ENCODE assay signal across 10 cellular contexts in genomic region chr11:64747961-64748715, GRCh38. TPM values are rescaled to one million over a fixed set of nuclear protein-coding genes. Genes with fewer than 3 reads are reported as not detected.
DNase-seq lines count a peak whose midpoint lies in the region; ATAC-seq and TF ChIP-seq lines count a peak whose summit lies in the region.
"Had no signal": no experiment of that assay in that cellular context is flagged by ENCODE, and none has a peak within 500 bp of the region (broad histone marks: within the 10 kb centered on the region; RNA-seq: fewer than 3 reads in every experiment).

No MANE protein-coding gene starts in this region.

- peaks cover 0 to 1% (median 0%) of the 10 kb centered on the region in 8 donors for H3K9me3 Mint-ChIP-seq in CD4-positive, alpha-beta memory T cell
- H3K9me3 Mint-ChIP-seq in activated T-cell treated with anti-CD3 and anti-CD28 coated beads, Interleukin-2, amount 50 U/mL, for 72 hours: no peaks in the 10 kb centered on the region
- H3K9me3 Mint-ChIP-seq: stimulated activated naive B cell treated with anti-CD40 and anti-IgM and Interleukin-4, amounts not matched to agents 10 μg/mL and 1 μg/mL and 100 μg/mL, for 72 hours had no signal

- CTCF ChIA-PET in CD4-positive, alpha-beta memory T cell (lab: Charles Lee; ENCODE audit: partially characterized antibody): interaction anchor here (0.5 to 10.2 kb wide), 4 partner anchors 9 to 28 kb away, joined by 3 to 135 read pairs (median 4); partner anchors contain the start of gene PYGM

- H3K27ac ChIP-seq in CD4-positive, alpha-beta memory T cell (ENCODE audit: low read depth, low read length): no peak overlapping the region
- peak overlapping the region; percentile 92 to 99 (median 96) for H3K27ac ChIP-seq in esophagus muscularis mucosa (replicated peaks in 1 of 4)
- no peak overlapping the region for H3K27ac ChIP-seq in psoas muscle

- H3K4me1 Mint-ChIP-seq in CD4-positive, alpha-beta memory T cell: peaks cover 20 to 56% (median 36%) of the 10 kb centered on the region in 4 donors
- H3K4me1 Mint-ChIP-seq in activated T-cell treated with anti-CD3 and anti-CD28 coated beads, Interleukin-2, amount 50 U/mL, for 72 hours (ENCODE audit: low read depth): peaks cover 15% of the 10 kb centered on the region

- 83% methylated on average over 15 of the region's 15 CpGs for WGBS in esophagus muscularis mucosa
- WGBS in psoas muscle, 3 donors: 57 to 79% (median 66%) methylated on average over 15 of the region's 15 CpGs

- POLR2A ChIA-PET in CD4-positive, alpha-beta memory T cell (lab: Charles Lee; ENCODE audit: partially characterized antibody): interaction anchor here (1.3 to 26.2 kb wide), 2 partner anchors 19 to 40 kb away, joined by 3 to 1500 read pairs; partner anchors contain the start of genes PYGM and SF1

- peak overlapping the region; percentile 36 to 92 (median 79) for H3K27ac Mint-ChIP-seq in CD4-positive, alpha-beta memory T cell
- H3K27ac Mint-ChIP-seq in activated T-cell treated with anti-CD3 and anti-CD28 coated beads, Interleukin-2, amount 50 U/mL, for 72 hours: no peak overlapping the region

- H3K36me3 Mint-ChIP-seq in CD4-positive, alpha-beta memory T cell: peaks cover 16 to 43% of the 10 kb centered on the region in 2 donors
- H3K36me3 Mint-ChIP-seq in activated T-cell treated with anti-CD3 and anti-CD28 coated beads, Interleukin-2, amount 50 U/mL, for 72 hours (ENCODE audit: insufficient read depth in 2 of 2): peaks cover 1 to 2% of the 10 kb centered on the region in 2 donors

- no peaks in the 10 kb centered on the region for H3K27me3 ChIP-seq in CD4-positive, alpha-beta memory T cell (ENCODE audit: insufficient read depth, low read length)
- no peaks in the 10 kb centered on the region for H3K27me3 ChIP-seq in esophagus muscularis mucosa
- H3K27me3 ChIP-seq in psoas muscle (ENCODE audit: insufficient read depth in 3 of 3, low read length in 2 of 3): no peaks in the 10 kb centered on the region

- TF ChIP-seq POLR2A in esophagus muscularis mucosa (IDR thresholded peaks at IDR 0.05; ENCODE audit: low read depth): no peak

- DNase-seq in CD4-positive, alpha-beta memory T cell: no peak
- DNase-seq in HFF-Myc (ENCODE audit: extremely low read depth, low read depth) (peak; percentile 41), esophagus muscularis mucosa (ENCODE audit: extremely low spot score) (no peak), psoas muscle (peak; percentile 12 to 39), NCI-H526 treated with DMSO at 0.1 percent for 48 hours (lab: John Stamatoyannopoulos, UW) (no peak)
- no peak for DNase-seq in activated T-cell treated with anti-CD3 and anti-CD28 coated beads, Interleukin-2, amount 50 U/mL, for 72 hours
- DNase-seq: activated CD8-positive, alpha-beta memory T cell treated with anti-CD3 and anti-CD28 coated beads, Interleukin-2, amount 50 U/mL, for 48 hours; stimulated activated naive B cell treated with anti-CD40 and anti-IgM and Interleukin-4, amounts not matched to agents 10 μg/mL and 1 μg/mL and 100 μg/mL, for 72 hours had no signal

- no peak overlapping the region for H3K4me3 ChIP-seq in CD4-positive, alpha-beta memory T cell (ENCODE audit: low read length in 2 of 2)
- H3K4me3 ChIP-seq in HFF-Myc (replicated peaks; ENCODE audit: low read depth, low read length): no peak overlapping the region
- H3K4me3 ChIP-seq in esophagus muscularis mucosa: no peak overlapping the region
- H3K4me3 ChIP-seq in psoas muscle: no peak overlapping the region
- H3K4me3 ChIP-seq: HAP-1 had no signal

- H3K4me3 Mint-ChIP-seq in CD4-positive, alpha-beta memory T cell: peak overlapping the region in 5 of 8 donors; percentile 10 to 76 (median 47)
- no peak overlapping the region for H3K4me3 Mint-ChIP-seq in activated T-cell treated with anti-CD3 and anti-CD28 coated beads, Interleukin-2, amount 50 U/mL, for 72 hours
- H3K4me3 Mint-ChIP-seq: stimulated activated naive B cell treated with anti-CD40 and anti-IgM and Interleukin-4, amounts not matched to agents 10 μg/mL and 1 μg/mL and 100 μg/mL, for 72 hours had no signal

- no peaks in the 10 kb centered on the region for H3K27me3 Mint-ChIP-seq in CD4-positive, alpha-beta memory T cell
- peaks cover 9% of the 10 kb centered on the region for H3K27me3 Mint-ChIP-seq in activated T-cell treated with anti-CD3 and anti-CD28 coated beads, Interleukin-2, amount 50 U/mL, for 72 hours (ENCODE audit: low read depth)
- H3K27me3 Mint-ChIP-seq: stimulated activated naive B cell treated with anti-CD40 and anti-IgM and Interleukin-4, amounts not matched to agents 10 μg/mL and 1 μg/mL and 100 μg/mL, for 72 hours had no signal

- no peak for ATAC-seq in psoas muscle
- ATAC-seq in GM21447 (IDR thresholded peaks at IDR 0.05; ENCODE audit: unreplicated experiment): no peak
- ATAC-seq in activated T-cell treated with anti-CD3 and anti-CD28 coated beads, Interleukin-2, amount 50 U/mL, for 72 hours (replicated peaks in 1 of 2): no peak
- ATAC-seq: stimulated activated naive B cell treated with anti-CD40 and anti-IgM and Interleukin-4, amounts not matched to agents 10 μg/mL and 1 μg/mL and 100 μg/mL, for 72 hours had no signal

- H3K9me3 ChIP-seq in CD4-positive, alpha-beta memory T cell (ENCODE audit: control insufficient read depth in 1 of 2, low read length in 2 of 2): no peaks in the 10 kb centered on the region
- H3K9me3 ChIP-seq in esophagus muscularis mucosa: no peaks in the 10 kb centered on the region
- H3K9me3 ChIP-seq in psoas muscle: no peaks in the 10 kb centered on the region
- H3K9me3 ChIP-seq: HAP-1 had no signal

- H3K4me1 ChIP-seq in CD4-positive, alpha-beta memory T cell (ENCODE audit: insufficient read depth, low read length): peaks cover 18% of the 10 kb centered on the region
- H3K4me1 ChIP-seq in esophagus muscularis mucosa (peaks cover 19 to 49% (median 41%) of the 10 kb centered on the region in 4 donors), psoas muscle (peaks cover 39% of the 10 kb centered on the region)

- TF ChIP-seq EP300 in esophagus muscularis mucosa (IDR thresholded peaks at IDR 0.05): no peak

- intact Hi-C loops in CD4-positive, alpha-beta memory T cell (cut with micrococcal nuclease): loop anchor here (10.0 kb wide), 1 partner anchor 367 kb away; the partner anchor contains the start of genes TM7SF2 and ZNHIT2
- intact Hi-C loops in esophagus muscularis mucosa (cut with DNase I) (no loop called here), psoas muscle (cut with DNase I) (no loop called here)

- TF ChIP-seq CTCF in HFF-Myc (IDR thresholded peaks at IDR 0.05; ENCODE audit: low read depth, low read length, missing control alignments) (no peak), esophagus muscularis mucosa (IDR thresholded peaks at IDR 0.05) (no peak), psoas muscle (IDR thresholded peaks at IDR 0.05) (no peak)

- no peaks in the 10 kb centered on the region for H3K36me3 ChIP-seq in CD4-positive, alpha-beta memory T cell (ENCODE audit: insufficient read depth, low read length)
- peaks cover 11 to 35% (median 31%) of the 10 kb centered on the region in 4 donors for H3K36me3 ChIP-seq in esophagus muscularis mucosa
- H3K36me3 ChIP-seq in psoas muscle (ENCODE audit: insufficient read depth in 1 of 2, low read depth in 1 of 2): peaks cover 0 to 66% of the 10 kb centered on the region in 2 donors
- H3K36me3 ChIP-seq: HAP-1 had no signal

RNA-seq across cellular contexts. Expression of gene RASGRP2, which starts 4.2 kb away (rescaled TPM):
- 100 to 1,000 TPM; 440 to 463 TPM for total RNA-seq in CD4-positive, alpha-beta memory T cell
- 100 to 1,000 TPM; 177 to 208 TPM for polyA plus RNA-seq in CD4-positive, alpha-beta memory T cell
- total RNA-seq in esophagus muscularis mucosa: 10 to 100 TPM; 32.8 to 72.8 (median 34.9) TPM
- total RNA-seq in psoas muscle: 1 to 10 TPM; 2.6 to 8.6 (median 6.0) TPM
- polyA plus RNA-seq in psoas muscle: 10 to 100 TPM in 1 of 3 donors, 1 to 10 TPM in 2; 6.5 to 14.7 (median 9.1) TPM
- total RNA-seq in activated T-cell treated with anti-CD3 and anti-CD28 coated beads, Interleukin-2, amount 50 U/mL, for 72 hours: 10 to 100 TPM; 18.8 to 27.9 TPM

RNA-seq across cellular contexts. Expression of gene PYGM, which starts 11.6 kb away (rescaled TPM):
- total RNA-seq in CD4-positive, alpha-beta memory T cell: 10 to 100 TPM; 10.7 to 11.3 TPM
- polyA plus RNA-seq in CD4-positive, alpha-beta memory T cell: under 1 TPM in 1 of 2 donors, not detected in 1; 0.38 TPM
- total RNA-seq in esophagus muscularis mucosa (10 to 100 TPM; 18.4 to 57.2 (median 26.3) TPM), psoas muscle (1,000 to 10,000 TPM; 1,536 to 2,203 (median 1,794) TPM)
- polyA plus RNA-seq in psoas muscle: 1,000 to 10,000 TPM in 2 of 3 donors, 100 to 1,000 TPM in 1; 511 to 1,840 (median 1,729) TPM
- 1 to 10 TPM; 4.0 to 4.5 TPM for total RNA-seq in activated T-cell treated with anti-CD3 and anti-CD28 coated beads, Interleukin-2, amount 50 U/mL, for 72 hours

RNA-seq across cellular contexts. Expression of gene NRXN2, which starts 25.1 kb away (rescaled TPM):
- total RNA-seq in CD4-positive, alpha-beta memory T cell: under 1 TPM in 1 of 2 experiments, not detected in 1; 0.30 TPM
- not detected for polyA plus RNA-seq in CD4-positive, alpha-beta memory T cell
- total RNA-seq in esophagus muscularis mucosa (10 to 100 TPM in 1 of 4 donors, 1 to 10 TPM in 3; 2.1 to 12.9 (median 4.3) TPM), psoas muscle (1 to 10 TPM; 1.4 to 5.2 (median 3.5) TPM)
- polyA plus RNA-seq in psoas muscle: 1 to 10 TPM in 1 of 3 donors, under 1 TPM in 2; 0.44 to 1.9 (median 0.60) TPM
- under 1 TPM; 0.37 to 0.55 TPM for total RNA-seq in activated T-cell treated with anti-CD3 and anti-CD28 coated beads, Interleukin-2, amount 50 U/mL, for 72 hours

RNA-seq across cellular contexts. Expression of gene SF1, which starts 30.2 kb away (rescaled TPM):
- total RNA-seq in CD4-positive, alpha-beta memory T cell: 100 to 1,000 TPM; 805 to 832 TPM
- 100 to 1,000 TPM in 1 of 2 donors, 10 to 100 TPM in 1; 48.3 to 158 TPM for polyA plus RNA-seq in CD4-positive, alpha-beta memory T cell
- 100 to 1,000 TPM; 199 to 285 (median 234) TPM for total RNA-seq in esophagus muscularis mucosa
- 100 to 1,000 TPM; 150 to 210 (median 184) TPM for total RNA-seq in psoas muscle
- polyA plus RNA-seq in psoas muscle: 10 to 100 TPM; 56.2 to 89.6 (median 65.4) TPM
- 100 to 1,000 TPM; 332 to 337 TPM for total RNA-seq in activated T-cell treated with anti-CD3 and anti-CD28 coated beads, Interleukin-2, amount 50 U/mL, for 72 hours

RNA-seq across cellular contexts. Expression of gene MAP4K2, which starts 54.9 kb away (rescaled TPM):
- 100 to 1,000 TPM; 122 to 128 TPM for total RNA-seq in CD4-positive, alpha-beta memory T cell
- polyA plus RNA-seq in CD4-positive, alpha-beta memory T cell: 10 to 100 TPM; 32.3 to 57.2 TPM
- total RNA-seq in esophagus muscularis mucosa (10 to 100 TPM; 11.1 to 25.0 (median 17.1) TPM), psoas muscle (1 to 10 TPM; 3.0 to 6.7 (median 4.0) TPM)
- polyA plus RNA-seq in psoas muscle: 1 to 10 TPM; 4.5 to 6.1 (median 5.6) TPM
- 10 to 100 TPM; 74.7 to 84.5 TPM for total RNA-seq in activated T-cell treated with anti-CD3 and anti-CD28 coated beads, Interleukin-2, amount 50 U/mL, for 72 hours

Comparison
In these comparisons a context has a peak if more than half of its experiments do, and no peak if none do; other contexts are left out.
1. DNase-seq: peak in HFF-Myc (single experiment) and psoas muscle (2 of 2); none in CD4-positive, alpha-beta memory T cell (0 of 5), esophagus muscularis mucosa (single experiment), activated T-cell treated with anti-CD3 and anti-CD28 coated beads, Interleukin-2, amount 50 U/mL, for 72 hours (0 of 2) and NCI-H526 treated with DMSO at 0.1 percent for 48 hours (single experiment).
2. H3K27ac ChIP-seq: peak in esophagus muscularis mucosa (4 of 4); none in CD4-positive, alpha-beta memory T cell (single experiment) and psoas muscle (single experiment).
3. H3K4me3 Mint-ChIP-seq: peak in CD4-positive, alpha-beta memory T cell (5 of 8); none in activated T-cell treated with anti-CD3 and anti-CD28 coated beads, Interleukin-2, amount 50 U/mL, for 72 hours (0 of 2).
4. RNA of gene RASGRP2, which starts 4.2 kb away (total RNA-seq): 440 to 463 TPM in CD4-positive, alpha-beta memory T cell; 32.8 to 72.8 TPM in esophagus muscularis mucosa, 18.8 to 27.9 TPM in activated T-cell treated with anti-CD3 and anti-CD28 coated beads, Interleukin-2, amount 50 U/mL, for 72 hours and 2.6 to 8.6 TPM in psoas muscle; every median in the first group is over 4 times any median in the second.
5. RNA of gene PYGM, which starts 11.6 kb away (total RNA-seq): 1,536 to 2,203 TPM in psoas muscle; 18.4 to 57.2 TPM in esophagus muscularis mucosa, 10.7 to 11.3 TPM in CD4-positive, alpha-beta memory T cell and 4.0 to 4.5 TPM in activated T-cell treated with anti-CD3 and anti-CD28 coated beads, Interleukin-2, amount 50 U/mL, for 72 hours; every median in the first group is over 10 times any median in the second.